In the genomic region with DNA sequence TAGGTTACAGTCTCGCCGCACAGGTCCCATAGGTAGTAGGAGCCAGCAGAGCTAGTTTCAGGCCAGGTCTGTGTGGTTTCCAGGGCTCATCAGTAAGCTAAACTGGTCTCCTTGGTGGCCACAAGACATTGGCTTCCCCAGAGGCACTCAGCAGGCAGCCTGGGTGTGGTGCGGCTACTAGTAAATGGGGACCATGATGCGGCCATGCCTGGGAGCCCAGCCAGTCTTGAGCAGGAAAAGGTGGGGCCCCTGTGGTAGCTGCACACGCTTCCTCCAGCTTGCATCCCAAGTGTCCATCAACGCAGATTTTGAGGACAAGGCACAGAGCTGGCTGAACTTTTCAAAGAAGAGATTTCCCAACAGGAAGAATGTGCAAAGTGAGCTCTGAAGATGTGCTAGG, we compare ENCODE assay signal across 15 cellular contexts.
DNase-seq lines count a peak whose midpoint lies in the region; ATAC-seq and TF ChIP-seq lines count a peak whose summit lies in the region.
"Had no signal": no experiment of that assay in that cellular context is flagged by ENCODE, and none has a peak within 500 bp of the region (broad histone marks: within the 10 kb centered on the region; RNA-seq: fewer than 3 reads in every experiment).

No MANE protein-coding gene starts in this region.

- DNase-seq in CD14-positive monocyte (ENCODE audit: low spot score) (no peak), UCSD-AML1 (lab: John Stamatoyannopoulos, UW; ENCODE audit: unreplicated experiment) (peak; percentile 52), left ventricle myocardium inferior (peak; percentile 84), psoas muscle (peak; percentile 80 to 86), erythroblast (lab: John Stamatoyannopoulos, UW) (no peak)
- no peak for DNase-seq in activated CD4-positive, CD25-positive, alpha-beta regulatory T cell treated with anti-CD3 and anti-CD28 coated beads, Interleukin-2, amount 50 U/mL, for 72 hours
- DNase-seq: AML-193, EL, NCI-H1092 treated with DMSO at 0.1 percent for 48 hours, NCI-H510A, SIG-M5 had no signal

- H3K27me3 ChIP-seq in left ventricle myocardium inferior (ENCODE audit: low read depth) = no peaks in the 10 kb centered on the region
- no peaks in the 10 kb centered on the region for H3K27me3 ChIP-seq in psoas muscle (ENCODE audit: insufficient read depth in 3 of 3, low read length in 2 of 3)
- H3K27me3 ChIP-seq: ovary had no signal

- no peak for TF ChIP-seq POLR2A in erythroblast (IDR thresholded peaks at IDR 0.05; ENCODE audit: low read length)

- peak overlapping the region; percentile 85 for H3K27ac ChIP-seq in left ventricle myocardium inferior (replicated peaks)
- no peak overlapping the region for H3K27ac ChIP-seq in psoas muscle
- H3K27ac ChIP-seq: ovary, VCaP had no signal

- ATAC-seq in psoas muscle (peak in 3 of 4 donors; percentile 67 to 76 (median 75)), HG03045 (IDR thresholded peaks at IDR 0.05; ENCODE audit: unreplicated experiment) (no peak), HG03432 (IDR thresholded peaks at IDR 0.05; ENCODE audit: unreplicated experiment) (no peak)

- H3K9me3 ChIP-seq in left ventricle myocardium inferior (replicated peaks) (no peaks in the 10 kb centered on the region), psoas muscle (no peaks in the 10 kb centered on the region)
- H3K9me3 ChIP-seq: ovary had no signal

- WGBS in psoas muscle, 3 donors = 62 to 73% (median 65%) methylated on average over 6 of the region's 6 CpGs

- peaks cover 76% of the 10 kb centered on the region for H3K4me1 Mint-ChIP-seq in CD14-positive monocyte

- H3K4me3 ChIP-seq in left ventricle myocardium inferior (no peak overlapping the region), psoas muscle (no peak overlapping the region)
- H3K4me3 ChIP-seq: ovary had no signal

- H3K27me3 Mint-ChIP-seq in CD14-positive monocyte (ENCODE audit: low read depth in 3 of 3) = peaks cover 0 to 4% (median 4%) of the 10 kb centered on the region in 3 donors

- H3K4me3 Mint-ChIP-seq in CD14-positive monocyte = peak overlapping the region; percentile 34 to 67

- H3K9me3 Mint-ChIP-seq in CD14-positive monocyte = peaks cover 0 to 4% (median 0%) of the 10 kb centered on the region in 7 donors

- intact Hi-C loops in CD14-positive monocyte (cut with micrococcal nuclease) (loop anchor here in 1 of 2 donors (5.0 to 10.0 kb wide), 3 partner anchors 68 to 355 kb away; no protein-coding TSS in a partner anchor), left ventricle myocardium inferior (cut with micrococcal nuclease) (no loop called here), psoas muscle (cut with DNase I) (no loop called here)

- TF ChIP-seq CTCF in CD14-positive monocyte (IDR thresholded peaks at IDR 0.05) = no peak
- TF ChIP-seq CTCF in left ventricle myocardium inferior (IDR thresholded peaks at IDR 0.05; ENCODE audit: borderline replicate concordance) = no peak
- TF ChIP-seq CTCF in psoas muscle (IDR thresholded peaks at IDR 0.05) = no peak

- no peaks in the 10 kb centered on the region for H3K36me3 ChIP-seq in left ventricle myocardium inferior
- no peaks in the 10 kb centered on the region for H3K36me3 ChIP-seq in psoas muscle (ENCODE audit: insufficient read depth in 1 of 2, low read depth in 1 of 2)
- H3K36me3 ChIP-seq: ovary had no signal

- H3K27ac Mint-ChIP-seq in CD14-positive monocyte = peak overlapping the region; percentile 81 to 90 (median 88)

- H3K36me3 Mint-ChIP-seq in CD14-positive monocyte = peaks cover 4 to 31% of the 10 kb centered on the region in 2 donors

- H3K4me1 ChIP-seq in left ventricle myocardium inferior = peaks cover 89% of the 10 kb centered on the region
- peaks cover 7% of the 10 kb centered on the region for H3K4me1 ChIP-seq in psoas muscle

Comparison
In these comparisons a context has a peak if more than half of its experiments do, and no peak if none do; other contexts are left out.
1. DNase-seq: peak in UCSD-AML1 (single experiment), left ventricle myocardium inferior (single experiment) and psoas muscle (2 of 2); none in CD14-positive monocyte (single experiment), erythroblast (0 of 2) and activated CD4-positive, CD25-positive, alpha-beta regulatory T cell treated with anti-CD3 and anti-CD28 coated beads, Interleukin-2, amount 50 U/mL, for 72 hours (single experiment).
2. ATAC-seq: peak in psoas muscle (3 of 4); none in HG03045 (single experiment) and HG03432 (single experiment).